7 cellular contexts compared by ENCODE assay signal in the genomic region with DNA sequence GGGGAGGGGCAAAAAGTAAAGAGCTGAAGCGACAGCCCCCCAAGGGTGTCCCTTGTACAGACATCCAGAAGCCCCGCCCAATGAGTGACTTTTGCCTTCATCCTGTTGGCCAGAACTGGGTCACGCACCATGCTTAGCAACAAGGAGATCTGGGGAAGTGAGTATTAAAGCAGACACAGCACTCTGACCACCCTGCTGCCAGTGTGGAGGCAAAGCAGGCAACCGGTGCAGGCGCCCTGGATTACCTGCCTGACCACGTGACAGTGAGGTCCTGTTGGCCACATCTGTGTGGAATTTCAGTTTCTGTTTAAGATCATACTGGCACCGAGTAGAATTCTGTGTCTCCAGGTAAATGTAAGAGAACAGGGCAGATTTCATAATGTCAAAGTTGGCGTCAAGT. TPM values are rescaled to one million over a fixed set of nuclear protein-coding genes. Genes with fewer than 3 reads are reported as not detected.
DNase-seq lines count a peak whose midpoint lies in the region; ATAC-seq and TF ChIP-seq lines count a peak whose summit lies in the region.

No MANE protein-coding gene starts in this region.

- H3K4me1 Mint-ChIP-seq in stimulated activated memory B cell treated with anti-CD40 and anti-IgM and Interleukin-4, amounts not matched to agents 10 μg/mL and 1 μg/mL and 100 μg/mL, for 72 hours: peaks cover 22% of the 10 kb centered on the region

- no peaks in the 10 kb centered on the region for H3K4me1 ChIP-seq in foreskin keratinocyte

- H3K27ac ChIP-seq in foreskin keratinocyte: no peak overlapping the region

- H3K27me3 Mint-ChIP-seq in stimulated activated memory B cell treated with anti-CD40 and anti-IgM and Interleukin-4, amounts not matched to agents 10 μg/mL and 1 μg/mL and 100 μg/mL, for 72 hours: no peaks in the 10 kb centered on the region

- peak; percentile 74 for DNase-seq in NCI-H2196 treated with DMSO at 0.1 percent for 48 hours (lab: John Stamatoyannopoulos, UW; ENCODE audit: unreplicated experiment)
- no peak for DNase-seq in foreskin keratinocyte
- DNase-seq in SHP77 treated with DMSO at 0.1 percent for 48 hours (lab: John Stamatoyannopoulos, UW): no peak
- DNase-seq in dedifferentiated amniotic fluid mesenchymal stem cell (ENCODE audit: extremely low spot score): no peak

- peak overlapping the region; percentile 57 for H3K4me3 Mint-ChIP-seq in stimulated activated memory B cell treated with anti-CD40 and anti-IgM and Interleukin-4, amounts not matched to agents 10 μg/mL and 1 μg/mL and 100 μg/mL, for 72 hours

- no peaks in the 10 kb centered on the region for H3K9me3 Mint-ChIP-seq in stimulated activated memory B cell treated with anti-CD40 and anti-IgM and Interleukin-4, amounts not matched to agents 10 μg/mL and 1 μg/mL and 100 μg/mL, for 72 hours

- H3K27me3 ChIP-seq in foreskin keratinocyte: no peaks in the 10 kb centered on the region

- ATAC-seq in GM19023 (IDR thresholded peaks at IDR 0.05; ENCODE audit: unreplicated experiment) (peak; percentile 97), HG02623 (IDR thresholded peaks at IDR 0.05; ENCODE audit: unreplicated experiment) (peak; percentile 83), foreskin keratinocyte (peak; percentile 84)
- ATAC-seq in stimulated activated memory B cell treated with anti-CD40 and anti-IgM and Interleukin-4, amounts not matched to agents 10 μg/mL and 1 μg/mL and 100 μg/mL, for 72 hours: peak; percentile 99

- H3K36me3 Mint-ChIP-seq in stimulated activated memory B cell treated with anti-CD40 and anti-IgM and Interleukin-4, amounts not matched to agents 10 μg/mL and 1 μg/mL and 100 μg/mL, for 72 hours: no peaks in the 10 kb centered on the region

- no peak for TF ChIP-seq CTCF in foreskin keratinocyte (conservative IDR thresholded peaks at IDR 0.05)

- H3K27ac Mint-ChIP-seq in stimulated activated memory B cell treated with anti-CD40 and anti-IgM and Interleukin-4, amounts not matched to agents 10 μg/mL and 1 μg/mL and 100 μg/mL, for 72 hours: peak overlapping the region; percentile 55

RNA-seq across cellular contexts. Expression of a gene that starts 21.6 kb away (rescaled TPM):
- total RNA-seq in foreskin keratinocyte: 30.6 and 30.8 TPM in 2 replicates
- 29.4 and 31.0 TPM in 2 replicates for polyA plus RNA-seq in foreskin keratinocyte
